In the genomic region with DNA sequence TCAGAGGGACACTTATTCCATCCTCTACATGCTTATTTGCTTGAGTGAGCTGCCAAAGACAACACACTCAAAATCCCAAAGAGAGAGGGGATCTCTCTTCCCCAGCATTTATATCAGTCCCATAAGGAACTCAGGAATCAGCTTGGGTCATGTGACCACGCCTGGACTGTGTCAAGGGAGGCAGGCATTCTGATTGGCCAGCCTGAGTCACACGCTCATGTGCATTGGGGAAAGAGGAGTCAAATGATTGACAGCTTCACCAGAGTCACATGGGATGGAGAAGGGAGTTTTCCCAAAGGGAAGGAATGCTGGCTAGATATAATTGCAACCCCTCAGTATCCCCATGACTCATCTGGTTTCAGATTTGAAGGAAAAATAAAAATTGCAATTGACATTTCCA, we compare ENCODE assay signal across 1 cellular context.
TF ChIP-seq lines count a peak whose summit lies in the region.

No MANE protein-coding gene starts in this region.

TF ChIP-seq in SK-N-SH treated with all-trans-retinoic acid at 6 μM for 48 hours, 23 proteins besides CTCF, POLR2A, EP300 and RAD21 (continued from another document):
- TF ChIP-seq TSHZ2 (CRISPR knock-in tag; IDR thresholded peaks at IDR 0.05) (no peak), BACH2 (CRISPR knock-in tag; IDR thresholded peaks at IDR 0.05; ENCODE audit: borderline replicate concordance) (no peak)
